ENCODE assay signal across 1 cellular context in genomic region chr10:11901454-11902431, GRCh38.
A peak's percentile ranks its signal among the peaks of the same experiment; 100 is the strongest.
TF ChIP-seq lines count a peak whose summit lies in the region.

No MANE protein-coding gene starts in this region.

TF ChIP-seq in K562, 482 proteins besides CTCF, POLR2A, EP300 and RAD21 (continued from another document and continues in another):
- TF ChIP-seq CTCFL (IDR thresholded peaks at IDR 0.05; ENCODE audit: borderline replicate concordance, insufficient read depth, low read depth, low read length, poor library complexity, severe bottlenecking) (no peak), ZKSCAN3 (CRISPR knock-in tag; IDR thresholded peaks at IDR 0.05) (no peak), TEAD1 (CRISPR knock-in tag; IDR thresholded peaks at IDR 0.05) (peak in 1 of 2 experiments; percentile 55; a peak in 2 of 4 replicates), CHD4 (IDR thresholded peaks at IDR 0.05; ENCODE audit: insufficient read depth, insufficient replicate concordance, low read depth, low read length, poor library complexity, severe bottlenecking) (no peak), ATF3 (IDR thresholded peaks at IDR 0.05) (peak; percentile 71), ATF3 (CRISPR knock-in tag; conservative IDR thresholded peaks at IDR 0.05) (no peak), ZNF280A (IDR thresholded peaks at IDR 0.05; ENCODE audit: low read depth, partially characterized antibody) (no peak), RFX7 (CRISPR knock-in tag; IDR thresholded peaks at IDR 0.05) (no peak), ZNF592 (IDR thresholded peaks at IDR 0.05) (peak; percentile 77), HCFC1 (IDR thresholded peaks at IDR 0.05; ENCODE audit: low read depth, low read length) (no peak), HMGN3 (IDR thresholded peaks at IDR 0.05; ENCODE audit: borderline replicate concordance, extremely low read depth, insufficient read length, low read depth, low read length) (no peak), CBX3 (IDR thresholded peaks at IDR 0.05; ENCODE audit: borderline replicate concordance in 1 of 2, low read length in 2 of 2) (no peak; a peak in 1 of 3 replicates), ZFX (CRISPR knock-in tag; IDR thresholded peaks at IDR 0.05) (peak; percentile 56; the same call in 1 of the 2 replicates), ETV5 (CRISPR knock-in tag; IDR thresholded peaks at IDR 0.05; ENCODE audit: low read depth) (no peak), HBP1 (CRISPR knock-in tag; IDR thresholded peaks at IDR 0.05) (no peak), C11orf30 (IDR thresholded peaks at IDR 0.05; ENCODE audit: low read depth) (no peak), JUNB (CRISPR knock-in tag; conservative IDR thresholded peaks at IDR 0.05) (no peak), ESRRA (IDR thresholded peaks at IDR 0.05; ENCODE audit: borderline replicate concordance, low read depth) (peak; percentile 64), ZBTB43 (CRISPR knock-in tag; IDR thresholded peaks at IDR 0.05) (no peak), ARID4B (CRISPR knock-in tag; IDR thresholded peaks at IDR 0.05) (0 out of 2 replicates have a peak, but pooled peaks have one; percentile 30), CUX1 (CRISPR knock-in tag; IDR thresholded peaks at IDR 0.05) (no peak), COPS2 (conservative IDR thresholded peaks at IDR 0.05) (no peak), EHMT2 (IDR thresholded peaks at IDR 0.05) (no peak), NFATC3 (IDR thresholded peaks at IDR 0.05) (peak; percentile 87; the same call in 1 of the 2 replicates), RBBP5 (IDR thresholded peaks at IDR 0.05; ENCODE audit: borderline replicate concordance, insufficient read depth, low read length, poor library complexity, severe bottlenecking) (peak; percentile 60), MAZ (CRISPR knock-in tag; conservative IDR thresholded peaks at IDR 0.05 in 1 of 2, IDR thresholded peaks at IDR 0.05 in 1 of 2) (no peak; a peak in 1 of 4 replicates), KAT2B (IDR thresholded peaks at IDR 0.05; ENCODE audit: low read depth, low read length) (no peak), IRF9 (tag; IDR thresholded peaks at IDR 0.05) (no peak), ZNF445 (CRISPR knock-in tag; IDR thresholded peaks at IDR 0.05; ENCODE audit: low read depth) (no peak), ZNF589 (CRISPR knock-in tag; IDR thresholded peaks at IDR 0.05; ENCODE audit: low read depth) (no peak), TAF7 (tag; IDR thresholded peaks at IDR 0.05) (no peak), CAMTA2 (CRISPR knock-in tag; conservative IDR thresholded peaks at IDR 0.05) (no peak), NR4A1 (CRISPR knock-in tag; IDR thresholded peaks at IDR 0.05) (no peak), NR4A1 (tag; IDR thresholded peaks at IDR 0.05) (no peak)
